In the genomic region with DNA sequence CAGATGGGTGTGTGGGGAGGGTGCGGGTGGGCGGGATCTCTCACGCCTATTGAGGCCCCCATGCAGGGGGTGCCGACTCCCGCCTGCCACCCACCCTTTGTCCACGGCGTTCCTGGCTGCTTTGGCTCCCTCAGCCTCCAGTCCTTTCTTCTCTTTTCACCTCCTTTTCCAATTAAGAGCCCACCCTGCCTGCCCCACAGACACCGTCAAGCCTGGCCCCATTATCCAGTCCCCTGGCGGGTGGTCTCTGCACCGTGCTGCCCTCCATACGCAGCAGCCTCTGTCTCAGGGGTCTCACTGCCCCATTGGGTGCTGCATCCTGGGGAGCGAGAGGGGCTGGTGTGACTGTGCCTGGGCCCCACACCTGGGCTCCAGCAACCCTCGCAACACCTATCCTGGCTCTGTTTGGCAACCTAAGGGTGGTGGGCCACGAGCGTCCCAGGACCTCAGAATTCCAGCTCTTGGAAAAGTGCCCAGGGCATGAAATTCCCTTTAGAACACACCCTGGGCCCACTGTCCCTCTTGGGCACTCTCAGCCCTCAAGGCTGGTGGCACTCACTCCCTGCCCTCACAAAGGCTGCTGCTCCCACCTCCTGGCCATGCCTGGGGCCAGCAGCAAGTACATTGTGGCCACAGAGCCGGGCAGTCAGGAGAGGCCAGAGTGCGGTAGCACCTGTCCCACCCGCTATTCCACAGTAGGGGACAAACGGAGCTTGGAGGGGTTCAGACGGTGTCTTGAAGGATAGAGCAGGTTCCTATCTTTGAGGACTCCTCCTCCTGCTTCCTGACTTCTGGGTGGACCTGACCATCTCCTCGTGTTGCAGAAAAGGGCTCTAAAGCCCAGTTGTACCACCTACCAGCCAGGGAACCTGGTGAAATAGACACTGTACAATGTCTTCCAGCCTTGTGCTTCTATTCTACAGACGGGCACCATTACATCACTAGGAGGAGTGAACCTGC, we compare ENCODE assay signal across 25 cellular contexts.
DNase-seq lines count a peak whose midpoint lies in the region; ATAC-seq and TF ChIP-seq lines count a peak whose summit lies in the region.
"Had no signal": no experiment of that assay in that cellular context is flagged by ENCODE, and none has a peak within 500 bp of the region (broad histone marks: within the 10 kb centered on the region; RNA-seq: fewer than 3 reads in every experiment).

No MANE protein-coding gene starts in this region.

- H3K9me3 Mint-ChIP-seq in activated T-cell treated with anti-CD3 and anti-CD28 coated beads, Interleukin-2, amount 50 U/mL, for 24 hours: no peaks in the 10 kb centered on the region
- H3K9me3 Mint-ChIP-seq in activated T-cell treated with anti-CD3 and anti-CD28 coated beads, Interleukin-2, amount 50 U/mL, for 72 hours: peaks cover 0 to 3% of the 10 kb centered on the region in 2 donors

- no peaks in the 10 kb centered on the region for H3K4me1 ChIP-seq in mucosa of descending colon (ENCODE audit: low read depth)
- H3K4me1 ChIP-seq in upper lobe of right lung: no peaks in the 10 kb centered on the region
- H3K4me1 ChIP-seq: left lung, tibial nerve had no signal

- H3K4me3 ChIP-seq in mucosa of descending colon: no peak overlapping the region
- H3K4me3 ChIP-seq in upper lobe of right lung: no peak overlapping the region
- H3K4me3 ChIP-seq: dorsolateral prefrontal cortex, left lung, tibial nerve had no signal

- TF ChIP-seq CTCF in VCaP (conservative IDR thresholded peaks at IDR 0.05): peak; percentile 49
- TF ChIP-seq CTCF in mucosa of descending colon (IDR thresholded peaks at IDR 0.05): no peak
- no peak for TF ChIP-seq CTCF in upper lobe of right lung (IDR thresholded peaks at IDR 0.05)

- H3K27ac Mint-ChIP-seq in activated T-cell treated with anti-CD3 and anti-CD28 coated beads, Interleukin-2, amount 50 U/mL, for 24 hours: no peak overlapping the region
- no peak overlapping the region for H3K27ac Mint-ChIP-seq in activated T-cell treated with anti-CD3 and anti-CD28 coated beads, Interleukin-2, amount 50 U/mL, for 72 hours
- H3K27ac Mint-ChIP-seq: B cell; naive thymus-derived CD4-positive, alpha-beta T cell; T-helper 2 cell treated with Interferon-gamma antibody and Interleukin-4, amounts not matched to agents 5 μg/mL and 100 μg/mL, for 36 hours had no signal

- peaks cover 21% of the 10 kb centered on the region for H3K27me3 Mint-ChIP-seq in activated T-cell treated with anti-CD3 and anti-CD28 coated beads, Interleukin-2, amount 50 U/mL, for 24 hours
- H3K27me3 Mint-ChIP-seq in activated T-cell treated with anti-CD3 and anti-CD28 coated beads, Interleukin-2, amount 50 U/mL, for 72 hours (ENCODE audit: low read depth): peaks cover 17% of the 10 kb centered on the region

- no peaks in the 10 kb centered on the region for H3K4me1 Mint-ChIP-seq in activated T-cell treated with anti-CD3 and anti-CD28 coated beads, Interleukin-2, amount 50 U/mL, for 24 hours (ENCODE audit: low read depth)
- H3K4me1 Mint-ChIP-seq in activated T-cell treated with anti-CD3 and anti-CD28 coated beads, Interleukin-2, amount 50 U/mL, for 72 hours (ENCODE audit: low read depth): no peaks in the 10 kb centered on the region
- H3K4me1 Mint-ChIP-seq: B cell had no signal

- H3K36me3 ChIP-seq in mucosa of descending colon (ENCODE audit: low read depth) (no peaks in the 10 kb centered on the region), upper lobe of right lung (no peaks in the 10 kb centered on the region)
- H3K36me3 ChIP-seq: left lung, tibial nerve had no signal

- H3K27me3 ChIP-seq in upper lobe of right lung: no peaks in the 10 kb centered on the region
- H3K27me3 ChIP-seq: tibial nerve had no signal

- intact Hi-C loops in mucosa of descending colon (cut with DNase I, micrococcal nuclease) (no loop called here), upper lobe of right lung (cut with DNase I) (no loop called here)

- no peak overlapping the region for H3K27ac ChIP-seq in VCaP
- H3K27ac ChIP-seq in upper lobe of right lung: no peak overlapping the region
- H3K27ac ChIP-seq: dorsolateral prefrontal cortex, KMS-11, left lung, RWPE1, tibial nerve had no signal

- no peak for ATAC-seq in activated T-cell treated with anti-CD3 and anti-CD28 coated beads, Interleukin-2, amount 50 U/mL, for 72 hours (replicated peaks in 1 of 2)
- ATAC-seq in mucosa of descending colon (peak; percentile 65), upper lobe of right lung (no peak), HG02981 (IDR thresholded peaks at IDR 0.05; ENCODE audit: unreplicated experiment) (no peak)
- ATAC-seq: left lung; naive thymus-derived CD4-positive, alpha-beta T cell had no signal

- H3K9me3 ChIP-seq in mucosa of descending colon: no peaks in the 10 kb centered on the region
- no peaks in the 10 kb centered on the region for H3K9me3 ChIP-seq in upper lobe of right lung
- H3K9me3 ChIP-seq: left lung, tibial nerve had no signal

- peak; percentile 23 for DNase-seq in activated T-cell treated with anti-CD3 and anti-CD28 coated beads, Interleukin-2, amount 50 U/mL, for 24 hours
- DNase-seq in activated T-cell treated with anti-CD3 and anti-CD28 coated beads, Interleukin-2, amount 50 U/mL, for 72 hours: no peak
- peak in 1 of 3 donors; percentile 26 for DNase-seq in mucosa of descending colon
- DNase-seq in upper lobe of right lung: peak; percentile 56
- DNase-seq in GM19240 (ENCODE audit: insufficient read length, low spot score): no peak
- no peak for DNase-seq in activated effector memory CD4-positive, alpha-beta T cell treated with Interleukin-2 at 50 U/mL for 16 hours
- DNase-seq: activated naive CD4-positive, alpha-beta T cell; DMS53; HCEC 1CT; mesendoderm; naive thymus-derived CD4-positive, alpha-beta T cell; NCI-H1436; NCI-H446 treated with DMSO at 0.1 percent for 48 hours; NCI-H82; retina; small intestine had no signal

- H3K4me3 Mint-ChIP-seq in activated T-cell treated with anti-CD3 and anti-CD28 coated beads, Interleukin-2, amount 50 U/mL, for 24 hours: no peak overlapping the region
- no peak overlapping the region for H3K4me3 Mint-ChIP-seq in activated T-cell treated with anti-CD3 and anti-CD28 coated beads, Interleukin-2, amount 50 U/mL, for 72 hours
- H3K4me3 Mint-ChIP-seq: B cell; naive thymus-derived CD4-positive, alpha-beta T cell; T-helper 2 cell treated with Interferon-gamma antibody and Interleukin-4, amounts not matched to agents 5 μg/mL and 100 μg/mL, for 36 hours had no signal

- H3K36me3 Mint-ChIP-seq in activated T-cell treated with anti-CD3 and anti-CD28 coated beads, Interleukin-2, amount 50 U/mL, for 24 hours (ENCODE audit: low read depth): no peaks in the 10 kb centered on the region
- H3K36me3 Mint-ChIP-seq in activated T-cell treated with anti-CD3 and anti-CD28 coated beads, Interleukin-2, amount 50 U/mL, for 72 hours (ENCODE audit: insufficient read depth in 2 of 2): peaks cover 2% of the 10 kb centered on the region in 2 donors

Comparison
In these comparisons a context has a peak if more than half of its experiments do, and no peak if none do; other contexts are left out.
1. DNase-seq: peak in activated T-cell treated with anti-CD3 and anti-CD28 coated beads, Interleukin-2, amount 50 U/mL, for 24 hours (single experiment) and upper lobe of right lung (single experiment); none in activated T-cell treated with anti-CD3 and anti-CD28 coated beads, Interleukin-2, amount 50 U/mL, for 72 hours (0 of 2), GM19240 (single experiment) and activated effector memory CD4-positive, alpha-beta T cell treated with Interleukin-2 at 50 U/mL for 16 hours (single experiment).